ENCODE assay signal across 21 cellular contexts in the genomic region with DNA sequence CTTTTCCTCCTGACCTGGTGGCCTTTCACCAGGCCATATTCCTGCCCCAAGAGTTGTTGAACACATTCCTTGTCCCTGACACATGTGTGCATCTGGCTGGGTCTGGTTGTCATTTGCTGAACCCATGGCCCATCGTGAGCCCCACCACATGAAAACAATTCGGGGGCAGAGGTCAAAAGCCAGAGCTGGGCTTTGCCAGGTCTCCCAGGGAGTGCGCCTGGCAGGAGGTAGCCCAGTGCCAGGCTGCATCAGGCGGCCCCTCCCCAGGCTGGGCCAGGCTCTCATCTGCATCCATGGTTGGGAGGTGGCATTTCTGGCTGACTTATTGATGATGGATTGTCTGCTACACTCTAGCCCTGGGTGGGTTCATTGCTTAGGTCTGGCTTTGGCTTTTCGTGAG. TPM values are rescaled to one million over a fixed set of nuclear protein-coding genes. Genes with fewer than 3 reads are reported as not detected.
"Had no signal": no experiment of that assay in that cellular context is flagged by ENCODE, and none has a peak within 500 bp of the region (broad histone marks: within the 10 kb centered on the region; RNA-seq: fewer than 3 reads in every experiment).

No MANE protein-coding gene starts in this region.

- H3K4me1 Mint-ChIP-seq: activated CD8-positive, alpha-beta memory T cell treated with anti-CD3 and anti-CD28 coated beads, Interleukin-2, amount 10 ng/mL, durations not matched to agents 7 days and 5 days had no signal

- ATAC-seq: activated CD8-positive, alpha-beta memory T cell treated with anti-CD3 and anti-CD28 coated beads, Interleukin-2, amount 10 ng/mL, durations not matched to agents 7 days and 5 days; activated naive CD4-positive, alpha-beta T cell treated with anti-CD3 and anti-CD28 coated beads, Interleukin-2, amount 50 U/mL, for 72 hours; body of pancreas; left cardiac atrium; stimulated activated naive B cell treated with anti-CD40 and anti-IgM and Interleukin-4, amounts not matched to agents 10 μg/mL and 1 μg/mL and 100 μg/mL, for 72 hours had no signal

- H3K27ac ChIP-seq: body of pancreas, right atrium auricular region, transverse colon had no signal

- H3K9me3 ChIP-seq: body of pancreas, right atrium auricular region, transverse colon had no signal

- H3K4me2 ChIP-seq: smooth muscle cell had no signal

- H3K27ac Mint-ChIP-seq: activated CD8-positive, alpha-beta memory T cell treated with anti-CD3 and anti-CD28 coated beads, Interleukin-2, amount 10 ng/mL, durations not matched to agents 7 days and 5 days; activated naive CD4-positive, alpha-beta T cell treated with anti-CD3 and anti-CD28 coated beads, Interleukin-2, amount 50 U/mL, for 72 hours; activated T-cell treated with anti-CD3 and anti-CD28 coated beads, Interleukin-2, amount 50 U/mL, for 24 hours; immature natural killer cell; stimulated activated naive B cell treated with anti-CD40 and anti-IgM and Interleukin-4, amounts not matched to agents 10 μg/mL and 1 μg/mL and 100 μg/mL, for 72 hours had no signal

- H3K27me3 Mint-ChIP-seq: activated CD8-positive, alpha-beta memory T cell treated with anti-CD3 and anti-CD28 coated beads, Interleukin-2, amount 10 ng/mL, durations not matched to agents 7 days and 5 days had no signal

- H3K4me3 Mint-ChIP-seq: activated CD8-positive, alpha-beta memory T cell treated with anti-CD3 and anti-CD28 coated beads, Interleukin-2, amount 10 ng/mL, durations not matched to agents 7 days and 5 days; activated T-cell treated with anti-CD3 and anti-CD28 coated beads, Interleukin-2, amount 50 U/mL, for 24 hours; immature natural killer cell; stimulated activated naive B cell treated with anti-CD40 and anti-IgM and Interleukin-4, amounts not matched to agents 10 μg/mL and 1 μg/mL and 100 μg/mL, for 72 hours had no signal

- H3K36me3 ChIP-seq: right atrium auricular region, transverse colon had no signal

- H3K4me3 ChIP-seq: body of pancreas, right atrium auricular region, smooth muscle cell, transverse colon had no signal

- H3K27me3 ChIP-seq: body of pancreas, right atrium auricular region, transverse colon had no signal

- H3K9me3 Mint-ChIP-seq: activated naive CD4-positive, alpha-beta T cell treated with anti-CD3 and anti-CD28 coated beads, Interleukin-2, amount 50 U/mL, for 72 hours; activated T-cell treated with anti-CD3 and anti-CD28 coated beads, Interleukin-2, amount 50 U/mL, for 24 hours; immature natural killer cell; neural crest cell; stimulated activated naive B cell treated with anti-CD40 and anti-IgM and Interleukin-4, amounts not matched to agents 10 μg/mL and 1 μg/mL and 100 μg/mL, for 72 hours had no signal

- DNase-seq: activated CD4-positive, alpha-beta T cell treated with anti-CD3 and anti-CD28 coated beads, Interleukin-2, amount 50 U/mL, for 4 hours; activated CD4-positive, CD25-positive, alpha-beta regulatory T cell treated with anti-CD3 and anti-CD28 coated beads, Interleukin-2, amount 50 U/mL, for 72 hours; activated CD8-positive, alpha-beta memory T cell treated with anti-CD3 and anti-CD28 coated beads, Interleukin-2, amount 10 ng/mL, durations not matched to agents 7 days and 5 days; activated effector memory CD4-positive, alpha-beta T cell treated with anti-CD3 and anti-CD28 coated beads, Interleukin-2, amount 50 U/mL, for 16 hours; activated T-cell treated with anti-CD3 and anti-CD28 coated beads, Interleukin-2, amount 50 U/mL, for 24 hours; amniotic stem cell; cerebellar nuclear complex; dermis blood vessel endothelial cell; hypothalamus; immature natural killer cell; left cardiac atrium; stimulated activated naive B cell treated with anti-CD40 and anti-IgM and Interleukin-4, amounts not matched to agents 10 μg/mL and 1 μg/mL and 100 μg/mL, for 72 hours; substantia nigra; transverse colon had no signal

- H3K36me3 Mint-ChIP-seq: activated CD8-positive, alpha-beta memory T cell treated with anti-CD3 and anti-CD28 coated beads, Interleukin-2, amount 10 ng/mL, durations not matched to agents 7 days and 5 days; activated naive CD4-positive, alpha-beta T cell treated with anti-CD3 and anti-CD28 coated beads, Interleukin-2, amount 50 U/mL, for 72 hours; immature natural killer cell; stimulated activated naive B cell treated with anti-CD40 and anti-IgM and Interleukin-4, amounts not matched to agents 10 μg/mL and 1 μg/mL and 100 μg/mL, for 72 hours had no signal

RNA-seq across cellular contexts. Expression of a gene that starts 30.9 kb away (rescaled TPM):
- total RNA-seq: activated naive CD4-positive, alpha-beta T cell treated with anti-CD3 and anti-CD28 coated beads, Interleukin-2, amount 50 U/mL, for 72 hours; dermis blood vessel endothelial cell; glomerular endothelial cell; T-helper 2 cell treated with Interferon-gamma antibody and Interleukin-4, amounts not matched to agents 100 ng/mL and 5 ng/mL, for 36 hours had no signal
- polyA plus RNA-seq: immature natural killer cell had no signal
